In the genomic region with DNA sequence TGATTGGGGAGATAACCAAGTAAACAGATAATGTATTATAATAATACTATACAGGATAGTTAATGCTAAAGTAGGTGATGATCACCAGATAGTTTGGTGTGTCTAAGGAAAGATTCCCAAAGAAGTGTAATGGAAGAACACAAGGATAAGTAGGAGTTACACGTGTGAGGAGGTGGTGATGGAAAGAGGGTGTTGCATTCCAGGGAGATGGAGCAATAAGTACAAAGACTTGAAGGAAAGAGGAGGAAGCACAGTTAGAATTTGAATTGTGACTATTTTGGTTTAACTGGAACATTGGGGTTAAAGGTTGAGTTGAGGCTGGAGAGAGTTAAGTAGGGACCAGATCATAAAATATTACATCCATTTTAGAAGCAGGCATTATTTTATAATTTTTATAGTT, we compare ENCODE assay signal across 17 cellular contexts.
"Had no signal": no experiment of that assay in that cellular context is flagged by ENCODE, and none has a peak within 500 bp of the region (broad histone marks: within the 10 kb centered on the region; RNA-seq: fewer than 3 reads in every experiment).

No MANE protein-coding gene starts in this region.

- H3K4me3 ChIP-seq: coronary artery, hepatocyte, lower lobe of right lung, skin epidermis, tibial nerve had no signal

- H2AFZ ChIP-seq: hepatocyte had no signal

- H3K27me3 ChIP-seq: foreskin keratinocyte, hepatocyte, tibial nerve had no signal

- H3K27ac ChIP-seq: coronary artery, foreskin keratinocyte, hepatocyte, lower lobe of right lung, skin epidermis, tibial nerve had no signal

- H3K4me1 ChIP-seq: foreskin keratinocyte, lower lobe of right lung, tibial nerve had no signal

- ATAC-seq: activated CD8-positive, alpha-beta T cell treated with anti-CD3 and anti-CD28 coated beads, Interleukin-2, amount 10 ng/mL, durations not matched to agents 7 days and 5 days; activated naive CD8-positive, alpha-beta T cell treated with anti-CD3 and anti-CD28 coated beads, Interleukin-2, amount 50 U/mL, for 24 hours; esophagus mucosa; lower lobe of right lung; right cardiac atrium had no signal

- DNase-seq: activated CD4-positive, alpha-beta T cell treated with anti-CD3 and anti-CD28 coated beads, Interleukin-2, amount 10 ng/mL, durations not matched to agents 24 days and 14 days; activated CD8-positive, alpha-beta T cell treated with anti-CD3 and anti-CD28 coated beads, Interleukin-2, amount 10 ng/mL, durations not matched to agents 7 days and 5 days; activated naive CD4-positive, alpha-beta T cell treated with anti-CD3 and anti-CD28 coated beads, Interleukin-2, amount 10 ng/mL, durations not matched to agents 7 days and 5 days; activated naive CD8-positive, alpha-beta T cell treated with anti-CD3 and anti-CD28 coated beads, Interleukin-2, amount 50 U/mL, for 24 hours; activated T-cell treated with anti-CD3 and anti-CD28 coated beads, Interleukin-2, amount 50 U/mL, for 24 hours; aorta; foreskin keratinocyte; lower lobe of right lung; occipital lobe; right cardiac atrium; stimulated activated CD4-positive, alpha-beta T cell treated with anti-CD3 and anti-CD28 coated beads, Interleukin-15, amount 100 ng/mL, for 24 hours; stimulated activated CD4-positive, alpha-beta T cell treated with anti-CD3 and anti-CD28 coated beads, Interleukin-2, amount 100 ng/mL, for 48 hours had no signal

- H3K9me3 ChIP-seq: lower lobe of right lung, tibial nerve had no signal

- H3K4me2 ChIP-seq: hepatocyte had no signal

- H3K79me2 ChIP-seq: hepatocyte had no signal
